30 cellular contexts compared by ENCODE assay signal in the genomic region with DNA sequence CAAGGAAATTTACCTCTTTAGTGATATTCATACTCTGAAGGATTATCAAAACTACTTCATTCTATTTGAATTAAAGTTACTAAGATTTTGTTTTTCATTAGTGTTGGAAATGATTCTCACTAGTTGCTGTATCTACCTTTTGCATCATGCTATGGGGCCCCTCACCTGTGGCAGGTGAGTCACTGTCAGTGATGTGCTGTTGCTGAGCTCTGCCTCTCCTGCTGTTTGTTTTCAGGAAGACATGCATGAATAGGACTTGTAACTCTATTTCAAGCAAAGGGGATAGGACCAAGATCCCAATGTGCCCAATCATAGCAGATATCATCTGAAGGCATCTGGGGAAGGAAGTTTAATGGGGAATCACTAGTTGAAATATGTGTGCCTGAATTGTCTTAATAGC. TPM values are rescaled to one million over a fixed set of nuclear protein-coding genes. Genes with fewer than 3 reads are reported as not detected.
"Had no signal": no experiment of that assay in that cellular context is flagged by ENCODE, and none has a peak within 500 bp of the region (broad histone marks: within the 10 kb centered on the region; RNA-seq: fewer than 3 reads in every experiment).

No MANE protein-coding gene starts in this region.

- H3K9me3 Mint-ChIP-seq: activated naive CD8-positive, alpha-beta T cell treated with anti-CD3 and anti-CD28 coated beads, Interleukin-2, amount 50 U/mL, for 24 hours; activated T-cell treated with anti-CD3 and anti-CD28 coated beads, Interleukin-2, amount 50 U/mL, for 4 hours; activated T-helper 2 cell treated with anti-CD3 and anti-CD28 coated beads, Interferon-gamma antibody, Interleukin-2, Interleukin-4, amounts not matched to agents 10 μg/mL and 5 μg/mL and 100 μg/mL, durations not matched to agents 14 hours and 24 hours and 36 hours; dendritic cell treated with granulocyte-macrophage colony-stimulating factor and Interleukin-4, amounts not matched to agents 40 ng/mL and 50 ng/mL, for 4 days; mesothelial cell of epicardium; naive thymus-derived CD8-positive, alpha-beta T cell; stimulated activated naive B cell treated with anti-CD40 and anti-IgM and Interleukin-4, amounts not matched to agents 10 μg/mL and 1 μg/mL and 100 μg/mL, for 72 hours had no signal

- H3K4me1 Mint-ChIP-seq: neural progenitor cell had no signal

- H3K36me3 ChIP-seq: cardiac muscle cell, esophagus muscularis mucosa, gastroesophageal sphincter, neural progenitor cell, right lobe of liver, transverse colon, uterus, WERI-Rb-1 had no signal

- H3K4me3 ChIP-seq: cardiac muscle cell, esophagus muscularis mucosa, gastroesophageal sphincter, lung, neural progenitor cell, right lobe of liver, skin epidermis, transverse colon, uterus had no signal

- H2AFZ ChIP-seq: neural progenitor cell had no signal

- DNase-seq: activated CD4-positive, CD25-positive, alpha-beta regulatory T cell treated with anti-CD3 and anti-CD28 coated beads, Interleukin-2, amount 50 U/mL, for 72 hours; activated CD8-positive, alpha-beta memory T cell treated with anti-CD3 and anti-CD28 coated beads, Interleukin-2, amount 50 U/mL, for 48 hours; activated naive CD4-positive, alpha-beta T cell treated with Interleukin-2 at 50 U/mL for 16 hours; activated naive CD8-positive, alpha-beta T cell treated with anti-CD3 and anti-CD28 coated beads, Interleukin-2, amount 50 U/mL, for 24 hours; activated T-cell treated with anti-CD3 and anti-CD28 coated beads, Interleukin-2, amount 50 U/mL, for 4 hours; effector CD8-positive, alpha-beta T cell; head of caudate nucleus; islet precursor cell; naive thymus-derived CD8-positive, alpha-beta T cell; posterior cingulate gyrus; right lobe of liver; stimulated activated CD4-positive, alpha-beta T cell treated with anti-CD3 and anti-CD28 coated beads, Interleukin-15, amount 100 ng/mL, for 24 hours; stimulated activated CD8-positive, alpha-beta memory T cell treated with anti-CD3 and anti-CD28 coated beads, Interleukin-4, amount 100 ng/mL, for 48 hours; stimulated activated naive B cell treated with anti-CD40 and anti-IgM and Interleukin-4, amounts not matched to agents 10 μg/mL and 1 μg/mL and 100 μg/mL, for 72 hours; T-helper 1 cell; transverse colon; uterus; WERI-Rb-1 had no signal

- ATAC-seq: activated naive CD8-positive, alpha-beta T cell treated with anti-CD3 and anti-CD28 coated beads, Interleukin-2, amount 50 U/mL, for 24 hours; activated T-cell treated with anti-CD3 and anti-CD28 coated beads, Interleukin-2, amount 50 U/mL, for 4 hours; gastroesophageal sphincter; naive thymus-derived CD8-positive, alpha-beta T cell; right lobe of liver; stimulated activated naive B cell treated with anti-CD40 and anti-IgM and Interleukin-4, amounts not matched to agents 10 μg/mL and 1 μg/mL and 100 μg/mL, for 72 hours had no signal

- H3K4me1 ChIP-seq: gastroesophageal sphincter, neural progenitor cell, right lobe of liver, uterus had no signal

- H3K27ac ChIP-seq: cardiac muscle cell, esophagus muscularis mucosa, gastroesophageal sphincter, neural progenitor cell, right lobe of liver, transverse colon, uterus, WERI-Rb-1 had no signal

- H3K4me2 ChIP-seq: neural progenitor cell had no signal

- H3K27ac Mint-ChIP-seq: activated naive CD8-positive, alpha-beta T cell treated with anti-CD3 and anti-CD28 coated beads, Interleukin-2, amount 50 U/mL, for 24 hours; activated T-helper 2 cell treated with anti-CD3 and anti-CD28 coated beads, Interferon-gamma antibody, Interleukin-2, Interleukin-4, amounts not matched to agents 10 μg/mL and 5 μg/mL and 100 μg/mL, durations not matched to agents 14 hours and 24 hours and 36 hours; dendritic cell treated with granulocyte-macrophage colony-stimulating factor and Interleukin-4, amounts not matched to agents 40 ng/mL and 50 ng/mL, for 4 days; mesothelial cell of epicardium; neural progenitor cell; stimulated activated naive B cell treated with anti-CD40 and anti-IgM and Interleukin-4, amounts not matched to agents 10 μg/mL and 1 μg/mL and 100 μg/mL, for 72 hours had no signal

- H3K27me3 Mint-ChIP-seq: dendritic cell treated with granulocyte-macrophage colony-stimulating factor and Interleukin-4, amounts not matched to agents 40 ng/mL and 50 ng/mL, for 4 days; naive thymus-derived CD8-positive, alpha-beta T cell; stimulated activated naive B cell treated with anti-CD40 and anti-IgM and Interleukin-4, amounts not matched to agents 10 μg/mL and 1 μg/mL and 100 μg/mL, for 72 hours had no signal

- H3K4me3 Mint-ChIP-seq: activated naive CD8-positive, alpha-beta T cell treated with anti-CD3 and anti-CD28 coated beads, Interleukin-2, amount 50 U/mL, for 24 hours; activated T-cell treated with anti-CD3 and anti-CD28 coated beads, Interleukin-2, amount 50 U/mL, for 4 hours; dendritic cell treated with granulocyte-macrophage colony-stimulating factor and Interleukin-4, amounts not matched to agents 40 ng/mL and 50 ng/mL, for 4 days; mesothelial cell of epicardium; naive thymus-derived CD8-positive, alpha-beta T cell; neural progenitor cell; stimulated activated naive B cell treated with anti-CD40 and anti-IgM and Interleukin-4, amounts not matched to agents 10 μg/mL and 1 μg/mL and 100 μg/mL, for 72 hours had no signal

- H3K36me3 Mint-ChIP-seq: mesothelial cell of epicardium; naive thymus-derived CD8-positive, alpha-beta T cell; stimulated activated naive B cell treated with anti-CD40 and anti-IgM and Interleukin-4, amounts not matched to agents 10 μg/mL and 1 μg/mL and 100 μg/mL, for 72 hours had no signal

- H3K27me3 ChIP-seq: cardiac muscle cell, esophagus muscularis mucosa, gastroesophageal sphincter, neural progenitor cell, right lobe of liver, transverse colon, uterus had no signal

- H3K9me3 ChIP-seq: esophagus muscularis mucosa, gastroesophageal sphincter, right lobe of liver, transverse colon, uterus had no signal

RNA-seq across cellular contexts. Expression of a gene that starts 57.4 kb away (rescaled TPM):
- total RNA-seq: activated CD8-positive, alpha-beta memory T cell treated with anti-CD3 and anti-CD28 coated beads for 36 hours; activated T-cell treated with anti-CD3 and anti-CD28 coated beads, Interleukin-2, amount 50 U/mL, for 4 hours; activated T-helper 2 cell treated with anti-CD3 and anti-CD28 coated beads, Interferon-gamma antibody, Interleukin-2, Interleukin-4, amounts not matched to agents 10 μg/mL and 5 μg/mL and 100 μg/mL, durations not matched to agents 14 hours and 24 hours and 36 hours; cardiac muscle cell; naive thymus-derived CD8-positive, alpha-beta T cell; omental fat pad; right lobe of liver; temporal lobe had no signal
- polyA plus RNA-seq: cardiac muscle cell; naive thymus-derived CD8-positive, alpha-beta T cell had no signal
